ENCODE assay signal across 12 cellular contexts in genomic region chr5:132750471-132751230, GRCh38. TPM values are rescaled to one million over a fixed set of nuclear protein-coding genes. Genes with fewer than 3 reads are reported as not detected.
DNase-seq lines count a peak whose midpoint lies in the region; ATAC-seq, FAIRE-seq and TF ChIP-seq lines count a peak whose summit lies in the region.
"Had no signal": no experiment of that assay in that cellular context is flagged by ENCODE, and none has a peak within 500 bp of the region (broad histone marks: within the 10 kb centered on the region; RNA-seq: fewer than 3 reads in every experiment).

No MANE protein-coding gene starts in this region.

- TF ChIP-seq POLR2A in esophagus muscularis mucosa (IDR thresholded peaks at IDR 0.05; ENCODE audit: low read depth) (no peak), testis (IDR thresholded peaks at IDR 0.05) (no peak)

- no peak overlapping the region for H2BK12ac ChIP-seq in mesenchymal stem cell (ENCODE audit: low read length in 2 of 2)

- H3K36me3 ChIP-seq in esophagus muscularis mucosa: peaks cover 0 to 8% (median 7%) of the 10 kb centered on the region in 4 donors
- peaks cover 0 to 3% of the 10 kb centered on the region in 2 experiments for H3K36me3 ChIP-seq in mesenchymal stem cell (ENCODE audit: control insufficient read depth in 1 of 2, insufficient read depth in 2 of 2, low read depth in 1 of 2, low read length in 2 of 2)
- no peaks in the 10 kb centered on the region for H3K36me3 ChIP-seq in testis (ENCODE audit: low read depth, missing control alignments)

- H3K18ac ChIP-seq in mesenchymal stem cell (ENCODE audit: low read depth in 1 of 2, low read length in 2 of 2): no peak overlapping the region

- H3K23ac ChIP-seq in mesenchymal stem cell (ENCODE audit: low read length in 2 of 2): no peak overlapping the region

- in situ Hi-C loops in GM13977 (cut with MboI; ENCODE audit: low pct_unique_long_range_greater_than_20kb, low sequenced_read_pairs, unreplicated experiment): no loop called here

- no peaks in the 10 kb centered on the region for H3K9me3 ChIP-seq in esophagus muscularis mucosa
- H3K9me3 ChIP-seq in mesenchymal stem cell (ENCODE audit: control insufficient read depth, low read length): no peaks in the 10 kb centered on the region
- no peaks in the 10 kb centered on the region for H3K9me3 ChIP-seq in testis

- no peak overlapping the region for H3K4me2 ChIP-seq in mesenchymal stem cell (ENCODE audit: low read length, poor library complexity, severe bottlenecking)

- no peak for TF ChIP-seq CTCF in GM13977 (IDR thresholded peaks at IDR 0.05; ENCODE audit: extremely low read depth, insufficient read depth, missing control alignments)
- no peak for TF ChIP-seq CTCF in esophagus muscularis mucosa (IDR thresholded peaks at IDR 0.05)
- no peak for TF ChIP-seq CTCF in testis (IDR thresholded peaks at IDR 0.05)

- TF ChIP-seq EP300 in esophagus muscularis mucosa (IDR thresholded peaks at IDR 0.05): no peak

- no peak overlapping the region for H2AK5ac ChIP-seq in mesenchymal stem cell (ENCODE audit: low read length, severe bottlenecking)

- H3K27ac ChIP-seq in esophagus muscularis mucosa (replicated peaks in 1 of 4) (no peak overlapping the region), mesenchymal stem cell (ENCODE audit: low read length, poor library complexity, severe bottlenecking) (no peak overlapping the region), testis (no peak overlapping the region)
- H3K27ac ChIP-seq: RWPE1, skin epidermis had no signal

- no peak overlapping the region for H3K9ac ChIP-seq in mesenchymal stem cell (ENCODE audit: low read length)

- H2AFZ ChIP-seq in mesenchymal stem cell (ENCODE audit: low read depth, low read length): no peak overlapping the region

- FAIRE-seq in GM19239 (lab: Jason Lieb, UNC): peak; percentile 88
- FAIRE-seq: endothelial cell of umbilical vein had no signal

- no peak overlapping the region for H2BK120ac ChIP-seq in mesenchymal stem cell (ENCODE audit: low read depth, low read length)

- DNase-seq in GM13977 (ENCODE audit: low spot score) (peak; percentile 59), GM19239 (ENCODE audit: insufficient read length, low spot score) (peak; percentile 52), esophagus muscularis mucosa (ENCODE audit: extremely low spot score) (peak; percentile 75), mesenchymal stem cell (no peak), testis (no peak), cortex of kidney (lab: John Stamatoyannopoulos, UW) (no peak)
- DNase-seq: activated CD4-positive, alpha-beta T cell treated with anti-CD3 and anti-CD28 coated beads for 4 hours had no signal

- no peak overlapping the region for H3K4ac ChIP-seq in mesenchymal stem cell (ENCODE audit: low read depth in 1 of 2, low read length in 2 of 2)

- no peak overlapping the region for H3K14ac ChIP-seq in mesenchymal stem cell (ENCODE audit: low read length in 2 of 2)

- intact Hi-C loops in esophagus muscularis mucosa (cut with DNase I): loop anchor here (10.0 kb wide), 1 partner anchor 64 kb away; the partner anchor contains the start of gene SOWAHA
- intact Hi-C loops in testis (cut with DNase I; ENCODE audit: low total_unique reads): no loop called here

- no peak overlapping the region for H2BK15ac ChIP-seq in mesenchymal stem cell (ENCODE audit: low read depth, poor library complexity, severe bottlenecking)

- H3K4me1 ChIP-seq in esophagus muscularis mucosa (peaks cover 9 to 13% (median 13%) of the 10 kb centered on the region in 4 donors), mesenchymal stem cell (ENCODE audit: control insufficient read depth, insufficient read depth, low read depth, low read length) (peaks cover 15% of the 10 kb centered on the region), testis (peaks cover 3% of the 10 kb centered on the region)

- WGBS in esophagus muscularis mucosa: 81% methylated on average over 10 of the region's 10 CpGs
- 94% methylated on average over 10 of the region's 10 CpGs for WGBS in mesenchymal stem cell
- 83 to 88% methylated on average over 10 of the region's 10 CpGs for WGBS in testis, 2 donors

- H3K79me1 ChIP-seq in mesenchymal stem cell (replicated peaks; ENCODE audit: low read length, poor library complexity, severe bottlenecking): no peaks in the 10 kb centered on the region

- H4K91ac ChIP-seq in mesenchymal stem cell (ENCODE audit: low read length): no peak overlapping the region

- ATAC-seq in HG03175 (IDR thresholded peaks at IDR 0.05; ENCODE audit: unreplicated experiment): peak; percentile 43

- no peak overlapping the region for H4K8ac ChIP-seq in mesenchymal stem cell (ENCODE audit: low read length)

- peaks cover 9 to 32% (median 19%) of the 10 kb centered on the region in 4 donors for H3K27me3 ChIP-seq in esophagus muscularis mucosa
- H3K27me3 ChIP-seq in mesenchymal stem cell (ENCODE audit: control insufficient read depth in 1 of 2, insufficient read depth in 1 of 2, low read length in 2 of 2): peaks cover 21 to 85% of the 10 kb centered on the region in 2 experiments
- no peaks in the 10 kb centered on the region for H3K27me3 ChIP-seq in testis

- H3K4me3 ChIP-seq in esophagus muscularis mucosa (no peak overlapping the region), mesenchymal stem cell (ENCODE audit: insufficient read depth in 1 of 2, low read depth in 1 of 2, low read length in 2 of 2) (peak overlapping the region in 1 of 2 experiments; percentile 39), testis (no peak overlapping the region)
- H3K4me3 ChIP-seq: skin epidermis had no signal

- H2BK5ac ChIP-seq in mesenchymal stem cell (ENCODE audit: low read depth, low read length, poor library complexity, severe bottlenecking): no peak overlapping the region

RNA-seq across cellular contexts. Expression of gene CCNI2, which starts 3.4 kb away (rescaled TPM):
- total RNA-seq in esophagus muscularis mucosa: under 1 TPM in 1 of 4 donors, not detected in 3; 0.39 TPM
- not detected for polyA plus RNA-seq in mesenchymal stem cell (2013, experiment 1 of 2)
- not detected for polyA plus RNA-seq in mesenchymal stem cell (2013, experiment 2 of 2)
- total RNA-seq in testis: 1 to 10 TPM; 2.7 to 4.5 TPM
- 1.1 TPM for polyA plus RNA-seq in testis (ENCODE audit: insufficient read depth, low read depth, low replicate concordance)
- total RNA-seq: aorta had no signal

RNA-seq across cellular contexts. Expression of gene KIF3A, which starts 13.3 kb away (rescaled TPM):
- total RNA-seq in esophagus muscularis mucosa (1 to 10 TPM; 5.5 to 9.6 (median 8.3) TPM), testis (10 to 100 TPM; 30.8 to 38.6 TPM)
- 8.1 TPM for polyA plus RNA-seq in mesenchymal stem cell (2013, experiment 1 of 2)
- polyA plus RNA-seq in mesenchymal stem cell (2013, experiment 2 of 2): 8.2 TPM
- polyA plus RNA-seq in testis (ENCODE audit: insufficient read depth, low read depth, low replicate concordance): 23.2 TPM

RNA-seq across cellular contexts. Expression of gene SEPTIN8, which starts 26.4 kb away (rescaled TPM):
- total RNA-seq in esophagus muscularis mucosa: 10 to 100 TPM; 26.7 to 42.8 (median 36.9) TPM
- 56.6 TPM for polyA plus RNA-seq in mesenchymal stem cell (2013, experiment 1 of 2)
- polyA plus RNA-seq in mesenchymal stem cell (2013, experiment 2 of 2): 56.6 TPM
- 10 to 100 TPM; 12.4 to 13.9 TPM for total RNA-seq in testis
- 16.4 TPM for polyA plus RNA-seq in testis (ENCODE audit: insufficient read depth, low read depth, low replicate concordance)

Comparison
In these comparisons a context has a peak if more than half of its experiments do, and no peak if none do; other contexts are left out.
1. DNase-seq: peak in GM13977 (single experiment), GM19239 (single experiment) and esophagus muscularis mucosa (single experiment); none in mesenchymal stem cell (single experiment), testis (single experiment) and cortex of kidney (single experiment).